18 cellular contexts compared by ENCODE assay signal in the genomic region with DNA sequence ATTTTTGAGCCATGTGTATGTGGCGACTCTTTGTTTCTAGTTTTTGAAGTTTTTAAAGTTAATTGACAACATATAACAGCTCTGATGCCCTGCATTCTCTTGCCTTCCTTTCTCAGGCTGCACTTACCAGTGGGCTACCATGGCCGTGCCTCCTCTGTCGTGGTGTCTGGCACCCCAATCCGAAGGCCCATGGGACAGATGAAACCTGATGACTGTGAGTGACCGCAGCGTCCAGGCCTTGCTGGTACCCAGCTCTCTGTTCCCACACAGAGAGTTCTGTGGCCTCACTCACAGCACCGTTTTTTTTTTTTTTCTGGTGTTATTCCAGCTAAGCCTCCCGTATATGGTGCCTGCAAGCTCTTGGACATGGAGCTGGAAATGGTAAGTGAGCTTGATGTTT. TPM values are rescaled to one million over a fixed set of nuclear protein-coding genes. Genes with fewer than 3 reads are reported as not detected.
DNase-seq lines count a peak whose midpoint lies in the region; ATAC-seq and TF ChIP-seq lines count a peak whose summit lies in the region.
"Had no signal": no experiment of that assay in that cellular context is flagged by ENCODE, and none has a peak within 500 bp of the region (broad histone marks: within the 10 kb centered on the region; RNA-seq: fewer than 3 reads in every experiment).

No MANE protein-coding gene starts in this region.

- no peaks in the 10 kb centered on the region for H3K79me1 ChIP-seq in trophoblast cell (ENCODE audit: low read length)

- peak overlapping the region; percentile 43 for H4K91ac ChIP-seq in trophoblast cell (ENCODE audit: low read depth, low read length)

- H4K20me1 ChIP-seq in mammary epithelial cell (ENCODE audit: insufficient read depth, low read length), result no peaks in the 10 kb centered on the region
- no peaks in the 10 kb centered on the region for H4K20me1 ChIP-seq in OCI-LY7 (ENCODE audit: insufficient read depth, low read length)

- TF ChIP-seq CTCF in RWPE2 (IDR thresholded peaks at IDR 0.05; ENCODE audit: poor library complexity, severe bottlenecking) (no peak), mammary epithelial cell (conservative IDR thresholded peaks at IDR 0.05 in 1 of 2, IDR thresholded peaks at IDR 0.05 in 1 of 2; ENCODE audit: extremely low read depth in 1 of 2, insufficient read depth in 1 of 2, low read depth in 1 of 2, low read length in 2 of 2) (no peak), OCI-LY7 (conservative IDR thresholded peaks at IDR 0.05; ENCODE audit: low read length) (no peak)

- peaks cover 6% of the 10 kb centered on the region for H3K4me1 ChIP-seq in RWPE2 (ENCODE audit: insufficient read depth, poor library complexity, severe bottlenecking)
- H3K4me1 ChIP-seq in mammary epithelial cell (ENCODE audit: insufficient read depth, low read length), result peaks cover 8% of the 10 kb centered on the region
- peaks cover 5 to 7% of the 10 kb centered on the region in 2 experiments for H3K4me1 ChIP-seq in trophoblast cell (ENCODE audit: control insufficient read depth in 1 of 2, insufficient read depth in 2 of 2, low read length in 2 of 2)
- H3K4me1 ChIP-seq in OCI-LY7 (ENCODE audit: insufficient read depth, low read length, poor library complexity, severe bottlenecking), result no peaks in the 10 kb centered on the region

- POLR2A ChIA-PET in OCI-LY7 (lab: Charles Lee), result interaction anchor here (0.9 to 1.5 kb wide), 2 partner anchors 17 to 96 kb away, joined by 3 to 4 read pairs; no protein-coding TSS in a partner anchor

- no peak overlapping the region for H2BK12ac ChIP-seq in trophoblast cell (ENCODE audit: low read length)

- dilution Hi-C loops in mammary epithelial cell (cut with HindIII; ENCODE audit: low sequenced_read_pairs), result no loop called here

- no peak overlapping the region for H3K27ac Mint-ChIP-seq in T-helper 17 cell
- H3K27ac Mint-ChIP-seq: CD4-positive, alpha-beta memory T cell had no signal

- ATAC-seq in RWPE2 (ENCODE audit: low read depth) (no peak), T-helper 17 cell (no peak)

- H2AFZ ChIP-seq in mammary epithelial cell (ENCODE audit: low read depth, low read length) (peak overlapping the region; percentile 26), trophoblast cell (ENCODE audit: insufficient read depth, low read length, poor library complexity) (no peak overlapping the region), OCI-LY7 (ENCODE audit: low read length) (no peak overlapping the region)
- H2AFZ ChIP-seq: GM23248 had no signal

- H3K4me3 ChIP-seq in RWPE2 (ENCODE audit: severe bottlenecking) (no peak overlapping the region), mammary epithelial cell (replicated peaks in 1 of 3; ENCODE audit: insufficient read depth in 1 of 3, low read depth in 2 of 3, low read length in 3 of 3) (no peak overlapping the region), trophoblast cell (ENCODE audit: low read depth, low read length) (no peak overlapping the region), OCI-LY7 (ENCODE audit: low read depth, low read length, poor library complexity, severe bottlenecking) (no peak overlapping the region)
- H3K4me3 ChIP-seq: GM23248 had no signal

- DNase-seq in RWPE2 (ENCODE audit: low spot score) (peak; percentile 43), T-helper 17 cell (no peak), mammary epithelial cell (no peak), trophoblast cell (no peak), OCI-LY7 (ENCODE audit: low spot score) (no peak)
- no peak for DNase-seq in activated CD4-positive, CD25-positive, alpha-beta regulatory T cell (lab: John Stamatoyannopoulos, UW)
- no peak for DNase-seq in stimulated activated CD4-positive, alpha-beta T cell treated with anti-CD3 and anti-CD28 coated beads, Interleukin-2, amount 100 ng/mL, for 24 hours
- DNase-seq in stimulated activated CD4-positive, alpha-beta T cell treated with anti-CD3 and anti-CD28 coated beads, Interleukin-15, amount 100 ng/mL, for 24 hours, result no peak
- DNase-seq: C1 segment of cervical spinal cord; Calu3; CD4-positive, alpha-beta memory T cell; COR-L47; DMS53; DMS79 treated with DMSO at 0.1 percent for 48 hours; GF-D8; GM23248; H7; HCEC 1CT had no signal

- peak overlapping the region; percentile 52 for H2BK120ac ChIP-seq in trophoblast cell (ENCODE audit: insufficient read depth, low read length, poor library complexity)

- H3K9ac ChIP-seq in mammary epithelial cell (ENCODE audit: insufficient read depth, low read length), result no peak overlapping the region
- no peak overlapping the region for H3K9ac ChIP-seq in trophoblast cell (ENCODE audit: low read length)
- H3K9ac ChIP-seq: GM23248 had no signal

- intact Hi-C loops in mammary epithelial cell (cut with micrococcal nuclease) (no loop called here), OCI-LY7 (cut with micrococcal nuclease; ENCODE audit: unreplicated experiment) (no loop called here)

- no peak overlapping the region for H3K14ac ChIP-seq in trophoblast cell (ENCODE audit: low read length)

- H3K18ac ChIP-seq in trophoblast cell (ENCODE audit: low read length), result no peak overlapping the region

- H3K9me2 ChIP-seq in OCI-LY7 (ENCODE audit: insufficient read depth, low read length), result no peaks in the 10 kb centered on the region

- no peak overlapping the region for H3K27ac ChIP-seq in RWPE2 (ENCODE audit: poor library complexity, severe bottlenecking)
- no peak overlapping the region for H3K27ac ChIP-seq in mammary epithelial cell (ENCODE audit: insufficient read depth, low read depth, low read length)
- no peak overlapping the region for H3K27ac ChIP-seq in trophoblast cell (ENCODE audit: low read depth, low read length)
- no peak overlapping the region for H3K27ac ChIP-seq in OCI-LY7 (ENCODE audit: low read depth, low read length, poor library complexity, severe bottlenecking)
- H3K27ac ChIP-seq: GM23248 had no signal

- H3K27me3 Mint-ChIP-seq in T-helper 17 cell, result no peaks in the 10 kb centered on the region
- H3K27me3 Mint-ChIP-seq: CD4-positive, alpha-beta memory T cell had no signal

- CTCF ChIA-PET in mammary epithelial cell (lab: Charles Lee; ENCODE audit: low non-redundant PET) (no interaction called here), OCI-LY7 (lab: Charles Lee; ENCODE audit: unreplicated experiment) (interaction anchor here (0.6 kb wide), 1 partner anchor 317 kb away, joined by 3 read pairs; no protein-coding TSS in a partner anchor)

- peaks cover under 1% of the 10 kb centered on the region for H3K4me1 Mint-ChIP-seq in T-helper 17 cell
- H3K4me1 Mint-ChIP-seq: CD4-positive, alpha-beta memory T cell had no signal

- no peaks in the 10 kb centered on the region for H3K27me3 ChIP-seq in RWPE2 (ENCODE audit: insufficient read depth, poor library complexity, severe bottlenecking)
- H3K27me3 ChIP-seq in mammary epithelial cell (ENCODE audit: insufficient read depth, low read length), result no peaks in the 10 kb centered on the region
- no peaks in the 10 kb centered on the region for H3K27me3 ChIP-seq in trophoblast cell (ENCODE audit: insufficient read depth, low read length)

- H3K4me2 ChIP-seq in mammary epithelial cell (ENCODE audit: insufficient read depth, low read depth, low read length), result peak overlapping the region; percentile 24
- H3K4me2 ChIP-seq in trophoblast cell (ENCODE audit: low read length), result no peak overlapping the region
- no peak overlapping the region for H3K4me2 ChIP-seq in OCI-LY7 (ENCODE audit: low read length)

- WGBS in mammary epithelial cell (ENCODE audit: low coverage, missing lambda C conversion rate), result 100% methylated on average over 8 of the region's 8 CpGs
- no CpG with 5 or more reads among the region's 8 CpGs for WGBS in trophoblast cell (ENCODE audit: extremely low coverage, insufficient coverage, insufficient read length)

- H3K4me3 Mint-ChIP-seq in T-helper 17 cell, result peak overlapping the region; percentile 49
- H3K4me3 Mint-ChIP-seq: CD4-positive, alpha-beta memory T cell had no signal

- H2AK5ac ChIP-seq in trophoblast cell (ENCODE audit: low read length), result no peak overlapping the region

- H3K79me2 ChIP-seq in mammary epithelial cell (ENCODE audit: insufficient read depth, low read length), result no peaks in the 10 kb centered on the region
- H3K79me2 ChIP-seq in trophoblast cell (ENCODE audit: control insufficient read depth, insufficient read depth, low read length, poor library complexity), result no peaks in the 10 kb centered on the region
- H3K79me2 ChIP-seq in OCI-LY7 (ENCODE audit: insufficient read depth, low read depth, low read length), result no peaks in the 10 kb centered on the region

- peaks cover 19% of the 10 kb centered on the region for H3K36me3 ChIP-seq in RWPE2 (ENCODE audit: low read depth)
- H3K36me3 ChIP-seq in mammary epithelial cell (ENCODE audit: insufficient read depth, low read length), result no peaks in the 10 kb centered on the region
- peaks cover 0 to 2% of the 10 kb centered on the region in 2 experiments for H3K36me3 ChIP-seq in trophoblast cell (ENCODE audit: control insufficient read depth in 1 of 2, insufficient read depth in 2 of 2, low read length in 2 of 2)
- peaks cover 8% of the 10 kb centered on the region; the same call in 1 of the 2 replicates for H3K36me3 ChIP-seq in OCI-LY7 (ENCODE audit: insufficient read depth, low read length)

- no peak overlapping the region for H4K8ac ChIP-seq in trophoblast cell (ENCODE audit: low read depth, low read length)

- no TSS peak for BruUV-seq in mammary epithelial cell (replicated peaks; lab: Mats Ljungman, UMichigan)
- BruUV-seq in OCI-LY7 (replicated peaks; lab: Mats Ljungman, UMichigan), result no TSS peak

- no peaks in the 10 kb centered on the region for H3K9me3 ChIP-seq in RWPE2 (ENCODE audit: severe bottlenecking)
- no peaks in the 10 kb centered on the region for H3K9me3 ChIP-seq in T-helper 17 cell (ENCODE audit: control insufficient read depth, low read length, poor library complexity, severe bottlenecking)
- H3K9me3 ChIP-seq in mammary epithelial cell (replicated peaks; ENCODE audit: insufficient read depth, low read length), result no peaks in the 10 kb centered on the region
- H3K9me3 ChIP-seq in trophoblast cell (ENCODE audit: insufficient read depth, low read depth, low read length), result no peaks in the 10 kb centered on the region
- H3K9me3 ChIP-seq in OCI-LY7 (ENCODE audit: low read length), result no peaks in the 10 kb centered on the region

- peaks cover 2% of the 10 kb centered on the region for H3K36me3 Mint-ChIP-seq in T-helper 17 cell (ENCODE audit: low read depth)

- no peak overlapping the region for H2BK5ac ChIP-seq in trophoblast cell (ENCODE audit: low read depth, low read length, poor library complexity)

- no peak overlapping the region for H3K23ac ChIP-seq in trophoblast cell (ENCODE audit: low read length)

- H4K12ac ChIP-seq in trophoblast cell (ENCODE audit: low read depth, low read length), result no peak overlapping the region

- in situ Hi-C loops in mammary epithelial cell (cut with MboI; ENCODE audit: low sequenced_read_pairs in 2 of 2), result no loop called here

- no peak overlapping the region for H3K4ac ChIP-seq in trophoblast cell (ENCODE audit: low read depth, low read length)

RNA-seq across cellular contexts. Expression of a gene that starts 15.1 kb away (rescaled TPM):
- total RNA-seq in T-helper 17 cell (10 to 100 TPM in 1 of 2 donors, 1 to 10 TPM in 1; 5.2 to 16.3 TPM), mammary epithelial cell (10 to 100 TPM; 21.2 to 30.8 TPM), OCI-LY7 (2022) (15.3 and 18.4 TPM in 2 replicates)
- polyA plus RNA-seq in mammary epithelial cell, result 34.0 TPM
- 55.0 TPM for polyA minus RNA-seq in mammary epithelial cell
- polyA plus RNA-seq in trophoblast cell (2013), result 9.9 and 10.3 TPM in 2 replicates
- 9.4 and 11.9 TPM in 2 replicates for total RNA-seq in OCI-LY7 (2014; rRNA removed; shearing (Covaris generic))
